In genomic region chr6:107636486-107636885, GRCh38 we compare ENCODE assay signal across 26 cellular contexts.
DNase-seq lines count a peak whose midpoint lies in the region; ATAC-seq and TF ChIP-seq lines count a peak whose summit lies in the region.
"Had no signal": no experiment of that assay in that cellular context is flagged by ENCODE, and none has a peak within 500 bp of the region (broad histone marks: within the 10 kb centered on the region; RNA-seq: fewer than 3 reads in every experiment).

No MANE protein-coding gene starts in this region.

- 0 out of 2 replicates have a peak, but pooled peaks have one; percentile 9 for TF ChIP-seq CTCF in 22Rv1 (IDR thresholded peaks at IDR 0.05)

- no peak overlapping the region for H3K27ac Mint-ChIP-seq in T-helper 17 cell
- H3K27ac Mint-ChIP-seq: activated naive CD4-positive, alpha-beta T cell treated with anti-CD3 and anti-CD28 coated beads, Interleukin-2, amount 50 U/mL, for 24 hours; immature natural killer cell had no signal

- peaks cover 3% of the 10 kb centered on the region; the same call in 1 of the 2 replicates for H3K27me3 ChIP-seq in H7 (ENCODE audit: control insufficient read depth, insufficient read depth, low read length)
- no peaks in the 10 kb centered on the region for H3K27me3 ChIP-seq in GM23248 (replicated peaks; ENCODE audit: insufficient read depth)
- H3K27me3 ChIP-seq: thyroid gland, vagina had no signal

- H3K9me3 ChIP-seq in T-helper 17 cell (ENCODE audit: control insufficient read depth, low read length, poor library complexity, severe bottlenecking) (no peaks in the 10 kb centered on the region), GM23248 (ENCODE audit: low read depth) (no peaks in the 10 kb centered on the region)
- H3K9me3 ChIP-seq: A549, heart right ventricle, stomach, thyroid gland, vagina had no signal

- no peaks in the 10 kb centered on the region for H3K4me1 Mint-ChIP-seq in T-helper 17 cell

- no peaks in the 10 kb centered on the region for H3K4me1 ChIP-seq in GM23248 (ENCODE audit: insufficient read depth)
- H3K4me1 ChIP-seq: A549 had no signal

- H3K9me2 ChIP-seq in GM23248 (ENCODE audit: insufficient read depth): no peaks in the 10 kb centered on the region

- no peak for ATAC-seq in T-helper 17 cell
- ATAC-seq: A549, heart right ventricle, HepG2 had no signal

- no peaks in the 10 kb centered on the region for H4K20me1 ChIP-seq in GM23248 (ENCODE audit: insufficient read depth)

- H2AFZ ChIP-seq in GM23248: no peak overlapping the region

- no peak overlapping the region for H3K9ac ChIP-seq in GM23248

- DNase-seq in H7 (peak; percentile 78), T-helper 17 cell (no peak), iPS-NIHi11 (ENCODE audit: low spot score) (peak; percentile 51), NCI-H187 treated with DMSO at 0.1 percent for 48 hours (lab: John Stamatoyannopoulos, UW) (no peak), activated T-cell treated with anti-CD3 and anti-CD28 coated beads for 4 hours (no peak), GM23248 (no peak), hippocampal formation (lab: John Stamatoyannopoulos, UW) (no peak)
- DNase-seq: activated CD4-positive, CD25-positive, alpha-beta regulatory T cell; effector CD8-positive, alpha-beta T cell; GF-D8; heart right ventricle; immature natural killer cell; mesenchymal stem cell; MV-4-11; NCI-H1436 treated with DMSO at 0.1 percent for 48 hours; NCI-H446; NCI-H774; nucleus accumbens; stomach; T-helper 9 cell; thyroid gland had no signal

- no peaks in the 10 kb centered on the region for H3K79me2 ChIP-seq in GM23248 (ENCODE audit: insufficient read depth)

- H3K4me3 ChIP-seq in H7 (ENCODE audit: insufficient read depth, low read depth, low read length): no peak overlapping the region
- no peak overlapping the region for H3K4me3 ChIP-seq in GM23248
- H3K4me3 ChIP-seq: A549, heart right ventricle, stomach, thyroid gland, vagina had no signal

- peaks cover 2% of the 10 kb centered on the region for H3K36me3 Mint-ChIP-seq in T-helper 17 cell (ENCODE audit: low read depth)
- H3K36me3 Mint-ChIP-seq: activated naive CD4-positive, alpha-beta T cell treated with anti-CD3 and anti-CD28 coated beads, Interleukin-2, amount 50 U/mL, for 24 hours had no signal

- H3K27me3 Mint-ChIP-seq in T-helper 17 cell: peaks cover 67% of the 10 kb centered on the region

- H3K36me3 ChIP-seq in H7 (replicated peaks; ENCODE audit: control insufficient read depth, insufficient read depth, low read length) (no peaks in the 10 kb centered on the region), GM23248 (ENCODE audit: low read depth) (no peaks in the 10 kb centered on the region)
- H3K36me3 ChIP-seq: thyroid gland, vagina had no signal

- in situ Hi-C loops in GM23248 (cut with MboI): no loop called here

- WGBS in GM23248 (ENCODE audit: low coverage in 1 of 2, low lambda C conversion rate in 2 of 2, missing lambda C conversion rate in 2 of 2), 2 experiments: 96% methylated on average over 10 of the region's 10 CpGs

- no peak overlapping the region for H3K4me2 ChIP-seq in GM23248 (ENCODE audit: unreplicated experiment)
- H3K4me2 ChIP-seq: A549 had no signal

- H3F3A ChIP-seq in GM23248 (ENCODE audit: insufficient read depth): no peaks in the 10 kb centered on the region

- H3K4me3 Mint-ChIP-seq in T-helper 17 cell: peak overlapping the region; percentile 49
- H3K4me3 Mint-ChIP-seq: activated naive CD4-positive, alpha-beta T cell treated with anti-CD3 and anti-CD28 coated beads, Interleukin-2, amount 50 U/mL, for 24 hours had no signal

- no peak overlapping the region for H3K27ac ChIP-seq in 22Rv1
- H3K27ac ChIP-seq in GM23248: no peak overlapping the region
- H3K27ac ChIP-seq: A549, heart right ventricle, stomach, thyroid gland, vagina had no signal

Comparison
In these comparisons a context has a peak if more than half of its experiments do, and no peak if none do; other contexts are left out.
1. DNase-seq: peak in H7 (single experiment) and iPS-NIHi11 (single experiment); none in T-helper 17 cell (0 of 3), NCI-H187 treated with DMSO at 0.1 percent for 48 hours (single experiment), activated T-cell treated with anti-CD3 and anti-CD28 coated beads for 4 hours (single experiment), GM23248 (single experiment) and hippocampal formation (0 of 2).